In the genomic region with DNA sequence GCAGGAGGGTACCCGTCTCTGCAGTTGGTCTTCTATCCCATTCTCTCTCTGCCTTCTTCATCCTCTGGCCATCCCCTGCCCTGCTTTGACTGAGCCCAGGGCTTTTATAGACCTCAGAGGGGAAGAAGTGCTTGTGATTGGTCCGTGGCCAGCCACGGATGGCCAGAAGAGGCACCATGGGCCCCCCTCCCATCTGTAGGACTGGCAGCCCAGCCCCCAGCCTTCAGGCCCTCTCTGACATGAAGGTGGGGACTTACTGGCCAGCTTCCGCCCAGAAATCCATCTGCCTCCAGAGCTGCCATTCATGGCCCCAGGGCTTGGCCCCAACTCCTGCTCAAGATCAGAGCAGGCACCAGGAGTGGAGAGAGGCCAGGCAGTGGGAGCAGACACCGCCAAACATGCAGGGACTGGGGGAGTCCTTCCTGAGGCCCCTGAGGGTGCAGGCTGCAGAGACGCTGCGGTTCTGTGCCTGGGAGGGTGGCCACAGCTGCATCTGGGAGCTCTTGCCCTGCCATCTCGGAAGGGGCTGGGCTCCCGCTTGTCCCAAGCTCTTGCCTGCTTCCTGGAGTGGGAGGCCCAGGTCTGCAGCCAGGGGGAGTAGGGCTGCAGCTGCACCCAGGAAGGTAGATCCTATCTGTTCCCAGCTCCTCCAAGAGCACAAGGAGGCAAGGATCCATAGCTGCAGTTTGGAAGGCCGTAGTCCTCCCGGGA, we compare ENCODE assay signal across 1 cellular context.
TF ChIP-seq lines count a peak whose summit lies in the region.

No MANE protein-coding gene starts in this region.

TF ChIP-seq in HepG2, 621 proteins besides CTCF, POLR2A, EP300 and RAD21:
- TF ChIP-seq ZNF530 (CRISPR knock-in tag; IDR thresholded peaks at IDR 0.05; ENCODE audit: low read depth) (no peak), EED (CRISPR knock-in tag; IDR thresholded peaks at IDR 0.05) (no peak)
- TF ChIP-seq, protein P1, sequence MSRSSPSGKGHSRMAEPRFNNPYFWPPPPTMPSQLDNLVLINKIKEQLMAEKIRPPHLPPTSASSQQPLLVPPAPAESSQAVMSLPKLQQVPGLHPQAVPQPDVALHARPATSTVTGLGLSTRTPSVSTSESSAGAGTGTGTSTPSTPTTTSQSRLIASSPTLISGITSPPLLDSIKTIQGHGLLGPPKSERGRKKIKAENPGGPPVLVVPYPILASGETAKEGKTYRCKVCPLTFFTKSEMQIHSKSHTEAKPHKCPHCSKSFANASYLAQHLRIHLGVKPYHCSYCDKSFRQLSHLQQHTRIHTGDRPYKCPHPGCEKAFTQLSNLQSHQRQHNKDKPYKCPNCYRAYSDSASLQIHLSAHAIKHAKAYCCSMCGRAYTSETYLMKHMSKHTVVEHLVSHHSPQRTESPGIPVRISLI (CRISPR knock-in tag; IDR thresholded peaks at IDR 0.05; ENCODE audit: borderline replicate concordance) = no peak
- TF ChIP-seq, protein P2, sequence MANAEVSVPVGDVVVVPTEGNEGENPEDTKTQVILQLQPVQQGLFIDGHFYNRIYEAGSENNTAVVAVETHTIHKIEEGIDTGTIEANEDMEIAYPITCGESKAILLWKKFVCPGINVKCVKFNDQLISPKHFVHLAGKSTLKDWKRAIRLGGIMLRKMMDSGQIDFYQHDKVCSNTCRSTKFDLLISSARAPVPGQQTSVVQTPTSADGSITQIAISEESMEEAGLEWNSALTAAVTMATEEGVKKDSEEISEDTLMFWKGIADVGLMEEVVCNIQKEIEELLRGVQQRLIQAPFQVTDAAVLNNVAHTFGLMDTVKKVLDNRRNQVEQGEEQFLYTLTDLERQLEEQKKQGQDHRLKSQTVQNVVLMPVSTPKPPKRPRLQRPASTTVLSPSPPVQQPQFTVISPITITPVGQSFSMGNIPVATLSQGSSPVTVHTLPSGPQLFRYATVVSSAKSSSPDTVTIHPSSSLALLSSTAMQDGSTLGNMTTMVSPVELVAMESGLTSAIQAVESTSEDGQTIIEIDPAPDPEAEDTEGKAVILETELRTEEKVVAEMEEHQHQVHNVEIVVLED (CRISPR knock-in tag; IDR thresholded peaks at IDR 0.05; ENCODE audit: borderline replicate concordance) = no peak
- TF ChIP-seq, protein P3, sequence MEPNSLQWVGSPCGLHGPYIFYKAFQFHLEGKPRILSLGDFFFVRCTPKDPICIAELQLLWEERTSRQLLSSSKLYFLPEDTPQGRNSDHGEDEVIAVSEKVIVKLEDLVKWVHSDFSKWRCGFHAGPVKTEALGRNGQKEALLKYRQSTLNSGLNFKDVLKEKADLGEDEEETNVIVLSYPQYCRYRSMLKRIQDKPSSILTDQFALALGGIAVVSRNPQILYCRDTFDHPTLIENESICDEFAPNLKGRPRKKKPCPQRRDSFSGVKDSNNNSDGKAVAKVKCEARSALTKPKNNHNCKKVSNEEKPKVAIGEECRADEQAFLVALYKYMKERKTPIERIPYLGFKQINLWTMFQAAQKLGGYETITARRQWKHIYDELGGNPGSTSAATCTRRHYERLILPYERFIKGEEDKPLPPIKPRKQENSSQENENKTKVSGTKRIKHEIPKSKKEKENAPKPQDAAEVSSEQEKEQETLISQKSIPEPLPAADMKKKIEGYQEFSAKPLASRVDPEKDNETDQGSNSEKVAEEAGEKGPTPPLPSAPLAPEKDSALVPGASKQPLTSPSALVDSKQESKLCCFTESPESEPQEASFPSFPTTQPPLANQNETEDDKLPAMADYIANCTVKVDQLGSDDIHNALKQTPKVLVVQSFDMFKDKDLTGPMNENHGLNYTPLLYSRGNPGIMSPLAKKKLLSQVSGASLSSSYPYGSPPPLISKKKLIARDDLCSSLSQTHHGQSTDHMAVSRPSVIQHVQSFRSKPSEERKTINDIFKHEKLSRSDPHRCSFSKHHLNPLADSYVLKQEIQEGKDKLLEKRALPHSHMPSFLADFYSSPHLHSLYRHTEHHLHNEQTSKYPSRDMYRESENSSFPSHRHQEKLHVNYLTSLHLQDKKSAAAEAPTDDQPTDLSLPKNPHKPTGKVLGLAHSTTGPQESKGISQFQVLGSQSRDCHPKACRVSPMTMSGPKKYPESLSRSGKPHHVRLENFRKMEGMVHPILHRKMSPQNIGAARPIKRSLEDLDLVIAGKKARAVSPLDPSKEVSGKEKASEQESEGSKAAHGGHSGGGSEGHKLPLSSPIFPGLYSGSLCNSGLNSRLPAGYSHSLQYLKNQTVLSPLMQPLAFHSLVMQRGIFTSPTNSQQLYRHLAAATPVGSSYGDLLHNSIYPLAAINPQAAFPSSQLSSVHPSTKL (CRISPR knock-in tag; IDR thresholded peaks at IDR 0.05) = no peak
- TF ChIP-seq, protein P4, sequence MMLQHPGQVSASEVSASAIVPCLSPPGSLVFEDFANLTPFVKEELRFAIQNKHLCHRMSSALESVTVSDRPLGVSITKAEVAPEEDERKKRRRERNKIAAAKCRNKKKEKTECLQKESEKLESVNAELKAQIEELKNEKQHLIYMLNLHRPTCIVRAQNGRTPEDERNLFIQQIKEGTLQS (CRISPR knock-in tag; IDR thresholded peaks at IDR 0.05) = no peak
